Comparison of ENCODE assay signal across 8 cellular contexts in the genomic region with DNA sequence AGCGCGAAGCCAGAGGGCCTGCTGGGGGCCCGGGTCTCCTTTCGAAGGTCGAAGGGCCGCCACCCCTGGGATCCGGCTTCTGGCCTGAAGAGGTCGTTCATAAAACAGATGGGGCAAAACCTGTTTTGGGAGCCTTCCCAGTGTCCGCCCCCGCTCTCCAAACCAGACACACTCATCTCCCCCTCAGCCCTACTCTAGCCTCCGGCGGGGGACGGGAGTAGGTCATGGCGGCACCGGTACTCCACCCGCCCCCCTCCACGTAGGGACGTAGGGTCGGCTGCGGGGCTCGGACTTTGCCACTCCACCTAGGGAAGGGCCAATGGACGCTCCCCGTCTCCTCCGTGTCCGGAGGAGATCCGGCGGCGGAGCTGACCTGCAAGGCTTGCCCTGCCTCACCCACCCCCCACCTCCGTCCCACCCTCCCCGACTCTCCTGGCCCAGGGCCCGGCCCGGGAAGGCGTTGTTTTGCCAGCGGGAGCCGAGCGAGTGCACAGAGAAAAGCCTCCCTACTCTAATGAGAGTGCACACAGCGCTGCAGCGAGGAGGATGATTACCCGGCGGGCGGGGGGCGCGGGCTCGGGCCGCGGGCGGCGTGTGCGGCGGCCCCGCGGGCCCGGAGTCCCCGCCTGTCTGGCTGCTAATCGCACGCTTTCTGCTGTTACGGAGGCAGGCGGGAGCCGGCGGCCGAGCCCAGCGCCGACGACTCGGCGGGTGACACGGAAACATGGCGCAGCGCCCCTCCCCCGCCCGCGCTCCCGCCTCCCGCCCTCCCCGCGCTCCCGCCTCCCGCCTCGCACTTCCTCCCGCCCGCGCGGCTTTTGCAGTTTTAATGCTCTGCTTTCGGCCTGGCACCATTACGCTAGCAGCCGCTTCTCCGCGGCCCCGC. TPM values are rescaled to one million over a fixed set of nuclear protein-coding genes. Genes with fewer than 3 reads are reported as not detected.
A peak's percentile ranks its signal among the peaks of the same experiment; 100 is the strongest.
DNase-seq lines count a peak whose midpoint lies in the region; ATAC-seq and TF ChIP-seq lines count a peak whose summit lies in the region.

No MANE protein-coding gene starts in this region.

- H3K4me3 ChIP-seq in MG63, result peak overlapping the region; percentile 43
- H3K4me3 ChIP-seq in spleen, result peak overlapping the region; percentile 31 to 76 (median 48)

- no peak for ATAC-seq in GM19467 (IDR thresholded peaks at IDR 0.05; ENCODE audit: unreplicated experiment)

- no peaks in the 10 kb centered on the region for H3K36me3 ChIP-seq in MG63
- no peaks in the 10 kb centered on the region for H3K36me3 ChIP-seq in spleen

- intact Hi-C loops in spleen (cut with DNase I; ENCODE audit: low total_unique reads), result loop anchor here (10.0 kb wide), 1 partner anchor 49 kb away; no protein-coding TSS in a partner anchor

- peak overlapping the region; percentile 84 for H3K4me3 Mint-ChIP-seq in T-helper 2 cell treated with Interferon-gamma antibody and Interleukin-4, amounts not matched to agents 5 μg/mL and 100 μg/mL, for 36 hours
- H3K4me3 Mint-ChIP-seq in brain (peak overlapping the region; percentile 84 to 90 (median 87)), immature natural killer cell (peak overlapping the region; percentile 82 to 86 (median 84))

- peak overlapping the region; percentile 92 for H3K27ac Mint-ChIP-seq in T-helper 2 cell treated with Interferon-gamma antibody and Interleukin-4, amounts not matched to agents 5 μg/mL and 100 μg/mL, for 36 hours
- H3K27ac Mint-ChIP-seq in brain, result peak overlapping the region; percentile 91 to 97 (median 95)
- H3K27ac Mint-ChIP-seq in immature natural killer cell, result peak overlapping the region in 4 of 6 donors; percentile 30 to 72 (median 68)

- no peaks in the 10 kb centered on the region for H3K27me3 ChIP-seq in MG63
- H3K27me3 ChIP-seq in spleen (replicated peaks in 1 of 7), result peaks cover 0 to 95% (median 42%) of the 10 kb centered on the region in 7 donors

- 0 to 7% (median 1%) methylated on average over 2 to 89 of the region's 89 CpGs for WGBS in spleen, 5 donors

- H3K4me1 Mint-ChIP-seq in T-helper 2 cell treated with Interferon-gamma antibody and Interleukin-4, amounts not matched to agents 5 μg/mL and 100 μg/mL, for 36 hours (ENCODE audit: low read depth), result peaks cover 7% of the 10 kb centered on the region
- peaks cover 52% of the 10 kb centered on the region for H3K4me1 Mint-ChIP-seq in brain
- H3K4me1 Mint-ChIP-seq in immature natural killer cell, result peaks cover 10 to 11% of the 10 kb centered on the region in 2 donors

- DNase-seq in G401 (ENCODE audit: low spot score), result peak; percentile 70
- peak; percentile 74 for DNase-seq in MG63
- peak; percentile 65 for DNase-seq in T-helper 2 cell treated with Interferon-gamma antibody and Interleukin-4, amounts not matched to agents 5 μg/mL and 100 μg/mL, for 36 hours (ENCODE audit: low spot score)
- DNase-seq in immature natural killer cell, result peak; percentile 59 to 67 (median 65)
- peak; percentile 91 for DNase-seq in spleen
- no peak for DNase-seq in DMS79 treated with DMSO at 0.1 percent for 48 hours (lab: John Stamatoyannopoulos, UW)

- H3K27me3 Mint-ChIP-seq in T-helper 2 cell treated with Interferon-gamma antibody and Interleukin-4, amounts not matched to agents 5 μg/mL and 100 μg/mL, for 36 hours (ENCODE audit: low read depth), result peaks cover 1% of the 10 kb centered on the region
- H3K27me3 Mint-ChIP-seq in brain (peaks cover 9% of the 10 kb centered on the region), immature natural killer cell (ENCODE audit: low read depth in 3 of 3) (peaks cover 13 to 17% (median 16%) of the 10 kb centered on the region in 3 donors)

- H3K27ac ChIP-seq in spleen, result peak overlapping the region; percentile 53 to 86 (median 76)

- H3K9me3 ChIP-seq in MG63, result no peaks in the 10 kb centered on the region
- H3K9me3 ChIP-seq in spleen, result peaks cover 0 to 5% (median 0%) of the 10 kb centered on the region in 8 donors

- H3K36me3 Mint-ChIP-seq in T-helper 2 cell treated with Interferon-gamma antibody and Interleukin-4, amounts not matched to agents 5 μg/mL and 100 μg/mL, for 36 hours (ENCODE audit: low read depth), result no peaks in the 10 kb centered on the region
- H3K36me3 Mint-ChIP-seq in brain (no peaks in the 10 kb centered on the region), immature natural killer cell (no peaks in the 10 kb centered on the region)

- in situ Hi-C loops in G401 (cut with HindIII; ENCODE audit: low sequenced_read_pairs), result no loop called here

- no peaks in the 10 kb centered on the region for H3K9me3 Mint-ChIP-seq in T-helper 2 cell treated with Interferon-gamma antibody and Interleukin-4, amounts not matched to agents 5 μg/mL and 100 μg/mL, for 36 hours
- H3K9me3 Mint-ChIP-seq in brain (peaks cover 0 to 7% (median 0%) of the 10 kb centered on the region in 5 experiments), immature natural killer cell (peaks cover 0 to 2% (median 0%) of the 10 kb centered on the region in 6 donors)

- peaks cover 22 to 58% (median 31%) of the 10 kb centered on the region in 6 donors for H3K4me1 ChIP-seq in spleen

- no peak for TF ChIP-seq POLR2A in spleen (IDR thresholded peaks at IDR 0.05)

- TF ChIP-seq CTCF in brain (conservative IDR thresholded peaks at IDR 0.05) (no peak), spleen (IDR thresholded peaks at IDR 0.05 in 8 of 11, conservative IDR thresholded peaks at IDR 0.05 in 3 of 11) (no peak)

RNA-seq across cellular contexts. Expression of a gene that starts 8.3 kb away (rescaled TPM):
- total RNA-seq in G401 (2014; rRNA removed; shearing (Covaris generic)), result 21.3 and 28.8 TPM in 2 replicates
- total RNA-seq in MG63 (2014; rRNA removed; shearing (Covaris generic); ENCODE audit: low replicate concordance), result 13.4 and 15.0 TPM in 2 replicates
- polyA plus RNA-seq in brain (ENCODE audit: insufficient read depth, low read depth, low replicate concordance) (41.6 TPM), immature natural killer cell (1 to 10 TPM in 2 of 3 donors, not detected in 1; 3.4 to 7.2 TPM), spleen (10 to 100 TPM in 1 of 3 donors, 1 to 10 TPM in 2; 8.3 to 13.1 (median 9.8) TPM)
- 10 to 100 TPM; 26.1 to 38.6 (median 31.8) TPM for total RNA-seq in spleen
